17 cellular contexts compared by ENCODE assay signal in genomic region chr10:66455304-66455703, GRCh38.
DNase-seq lines count a peak whose midpoint lies in the region; ATAC-seq lines count a peak whose summit lies in the region.
"Had no signal": no experiment of that assay in that cellular context is flagged by ENCODE, and none has a peak within 500 bp of the region (broad histone marks: within the 10 kb centered on the region; RNA-seq: fewer than 3 reads in every experiment).

No MANE protein-coding gene starts in this region.

- H4K8ac ChIP-seq in mesendoderm (ENCODE audit: low read depth, low read length) (no peak overlapping the region), mesenchymal stem cell (ENCODE audit: low read length) (no peak overlapping the region)

- H2BK120ac ChIP-seq in mesendoderm (ENCODE audit: low read depth, low read length) (no peak overlapping the region), mesenchymal stem cell (ENCODE audit: low read depth, low read length) (no peak overlapping the region)

- H2AFZ ChIP-seq in mesenchymal stem cell (ENCODE audit: low read depth, low read length): no peak overlapping the region

- H2AK5ac ChIP-seq in mesendoderm (ENCODE audit: low read length): no peak overlapping the region
- no peak overlapping the region for H2AK5ac ChIP-seq in mesenchymal stem cell (ENCODE audit: low read length, severe bottlenecking)

- H3K27me3 ChIP-seq in adipocyte (replicated peaks; ENCODE audit: control insufficient read depth, insufficient read depth, low read length) (no peaks in the 10 kb centered on the region), mesendoderm (ENCODE audit: insufficient read depth, low read length, poor library complexity) (no peaks in the 10 kb centered on the region), mesenchymal stem cell (ENCODE audit: control insufficient read depth in 1 of 2, insufficient read depth in 1 of 2, low read length in 2 of 2) (no peaks in the 10 kb centered on the region)
- H3K27me3 ChIP-seq: Peyer's patch, upper lobe of right lung had no signal

- ATAC-seq in HG02852 (IDR thresholded peaks at IDR 0.05; ENCODE audit: unreplicated experiment): no peak
- ATAC-seq: T-cell, upper lobe of right lung had no signal

- H3K36me3 ChIP-seq in adipocyte (ENCODE audit: control insufficient read depth, insufficient read depth, low read length, severe bottlenecking): no peaks in the 10 kb centered on the region
- H3K36me3 ChIP-seq in mesendoderm (ENCODE audit: control insufficient read depth, insufficient read depth, low read length): no peaks in the 10 kb centered on the region
- H3K36me3 ChIP-seq in mesenchymal stem cell (ENCODE audit: control insufficient read depth in 1 of 2, insufficient read depth in 2 of 2, low read depth in 1 of 2, low read length in 2 of 2): no peaks in the 10 kb centered on the region
- H3K36me3 ChIP-seq: Peyer's patch, upper lobe of right lung had no signal

- no peak overlapping the region for H2BK12ac ChIP-seq in mesenchymal stem cell (ENCODE audit: low read length in 2 of 2)

- H4K5ac ChIP-seq in mesendoderm (ENCODE audit: low read length): no peak overlapping the region

- H4K91ac ChIP-seq in mesenchymal stem cell (ENCODE audit: low read length): no peak overlapping the region

- H3K4me2 ChIP-seq in mesendoderm (ENCODE audit: low read length): no peak overlapping the region
- H3K4me2 ChIP-seq in mesenchymal stem cell (ENCODE audit: low read length, poor library complexity, severe bottlenecking): no peak overlapping the region

- H3K79me1 ChIP-seq in mesendoderm (ENCODE audit: low read length): no peaks in the 10 kb centered on the region
- no peaks in the 10 kb centered on the region for H3K79me1 ChIP-seq in mesenchymal stem cell (replicated peaks; ENCODE audit: low read length, poor library complexity, severe bottlenecking)

- no peak overlapping the region for H3K14ac ChIP-seq in mesenchymal stem cell (ENCODE audit: low read length in 2 of 2)

- no peak overlapping the region for H3K27ac ChIP-seq in mesendoderm (ENCODE audit: low read depth, low read length)
- no peak overlapping the region for H3K27ac ChIP-seq in mesenchymal stem cell (ENCODE audit: low read length, poor library complexity, severe bottlenecking)
- H3K27ac ChIP-seq: epithelial cell of prostate, Peyer's patch, upper lobe of right lung had no signal

- H3K18ac ChIP-seq in mesendoderm (ENCODE audit: low read length): no peak overlapping the region
- no peak overlapping the region for H3K18ac ChIP-seq in mesenchymal stem cell (ENCODE audit: low read depth in 1 of 2, low read length in 2 of 2)

- H2BK5ac ChIP-seq in mesendoderm (ENCODE audit: low read length): no peak overlapping the region
- no peak overlapping the region for H2BK5ac ChIP-seq in mesenchymal stem cell (ENCODE audit: low read depth, low read length, poor library complexity, severe bottlenecking)

- no peak overlapping the region for H3K4ac ChIP-seq in mesendoderm (ENCODE audit: low read depth, low read length)
- H3K4ac ChIP-seq in mesenchymal stem cell (ENCODE audit: low read depth in 1 of 2, low read length in 2 of 2): no peak overlapping the region

- DNase-seq in DMS53 (lab: John Stamatoyannopoulos, UW) (peak; percentile 34), DMS53 treated with DMSO at 0.1 percent for 48 hours (lab: John Stamatoyannopoulos, UW; ENCODE audit: unreplicated experiment) (no peak), LHCN-M2 (ENCODE audit: low read depth) (peak; percentile 5), adipocyte (ENCODE audit: low read depth) (peak; percentile 25), mesendoderm (peak; percentile 5), mesenchymal stem cell (no peak)
- DNase-seq in central memory CD4-positive, alpha-beta T cell: no peak
- DNase-seq: activated effector memory CD4-positive, alpha-beta T cell treated with anti-CD3 and anti-CD28 coated beads, Interleukin-2, amount 50 U/mL, for 16 hours; CD4-positive, alpha-beta memory T cell; cortex of kidney; NCI-H187 treated with DMSO at 0.1 percent for 48 hours; Peyer's patch; stimulated activated naive CD4-positive, alpha-beta T cell treated with Interleukin-2 at 50 U/mL for 16 hours; T-cell; upper lobe of right lung had no signal

- H2BK15ac ChIP-seq in mesendoderm (replicated peaks; ENCODE audit: low read depth) (no peak overlapping the region), mesenchymal stem cell (ENCODE audit: low read depth, poor library complexity, severe bottlenecking) (no peak overlapping the region)

- no peak overlapping the region for H3K9ac ChIP-seq in adipocyte (ENCODE audit: low read length)
- no peak overlapping the region for H3K9ac ChIP-seq in mesendoderm (ENCODE audit: low read length)
- H3K9ac ChIP-seq in mesenchymal stem cell (ENCODE audit: low read length): no peak overlapping the region

- no peaks in the 10 kb centered on the region for H3K79me2 ChIP-seq in mesendoderm (ENCODE audit: control insufficient read depth, insufficient read depth, low read length)

- H3K56ac ChIP-seq in mesendoderm (ENCODE audit: low read length): no peak overlapping the region

- H3K4me3 ChIP-seq in adipocyte (ENCODE audit: low read length) (no peak overlapping the region), mesendoderm (ENCODE audit: low read length) (no peak overlapping the region), mesenchymal stem cell (ENCODE audit: insufficient read depth in 1 of 2, low read depth in 1 of 2, low read length in 2 of 2) (no peak overlapping the region)
- H3K4me3 ChIP-seq: Peyer's patch, upper lobe of right lung had no signal

- no CpG with 5 or more reads among the region's 2 CpGs for WGBS in mesendoderm (ENCODE audit: extremely low coverage, insufficient coverage, low lambda C conversion rate)
- WGBS in mesenchymal stem cell: 78% methylated on average over 1 of the region's 2 CpGs

- H3K4me1 ChIP-seq in adipocyte (ENCODE audit: control insufficient read depth, insufficient read depth, low read length) (no peaks in the 10 kb centered on the region), mesendoderm (ENCODE audit: control insufficient read depth, low read depth, low read length) (no peaks in the 10 kb centered on the region), mesenchymal stem cell (ENCODE audit: control insufficient read depth, insufficient read depth, low read depth, low read length) (no peaks in the 10 kb centered on the region)
- H3K4me1 ChIP-seq: Peyer's patch, upper lobe of right lung had no signal

- H3K23ac ChIP-seq in mesendoderm (ENCODE audit: low read length): no peak overlapping the region
- no peak overlapping the region for H3K23ac ChIP-seq in mesenchymal stem cell (ENCODE audit: low read length in 2 of 2)

- H3K9me3 ChIP-seq in adipocyte (ENCODE audit: control insufficient read depth, low read length): no peaks in the 10 kb centered on the region
- H3K9me3 ChIP-seq in mesenchymal stem cell (ENCODE audit: control insufficient read depth, low read length): peaks cover 5% of the 10 kb centered on the region
- H3K9me3 ChIP-seq: upper lobe of right lung had no signal

Comparison
In these comparisons a context has a peak if more than half of its experiments do, and no peak if none do; other contexts are left out.
1. DNase-seq: peak in DMS53 (single experiment), LHCN-M2 (single experiment), adipocyte (single experiment) and mesendoderm (single experiment); none in DMS53 treated with DMSO at 0.1 percent for 48 hours (single experiment), mesenchymal stem cell (single experiment) and central memory CD4-positive, alpha-beta T cell (single experiment).